1 cellular context compared by ENCODE assay signal in genomic region chr15:43105778-43106485, GRCh38.
TF ChIP-seq lines count a peak whose summit lies in the region.

Gene UBR1, minus strand, starts transcription at chr15:43106038. Its CDS starts 16 bp downstream, at chr15:43106022.

TF ChIP-seq in GM12878, 131 proteins besides CTCF, POLR2A, EP300 and RAD21 (continued from another document):
- TF ChIP-seq RELB (IDR thresholded peaks at IDR 0.05; ENCODE audit: low read depth) = peak; percentile 77; the same call in 1 of the 2 replicates
- peak in 1 of 2 experiments; percentile 99; a peak in 2 of 4 replicates for TF ChIP-seq ETV6 (conservative IDR thresholded peaks at IDR 0.05 in 1 of 2, IDR thresholded peaks at IDR 0.05 in 1 of 2; ENCODE audit: borderline replicate concordance in 1 of 2, low read depth in 1 of 2)
- no peak for TF ChIP-seq ZNF24 (IDR thresholded peaks at IDR 0.05)
- TF ChIP-seq KLF5 (IDR thresholded peaks at IDR 0.05; ENCODE audit: partially characterized antibody) = peak; percentile 72
- TF ChIP-seq RBBP5 (conservative IDR thresholded peaks at IDR 0.05) = no peak
- no peak for TF ChIP-seq STAT3 (IDR thresholded peaks at IDR 0.05; ENCODE audit: low read depth, low read length)
- no peak for TF ChIP-seq SUPT20H (IDR thresholded peaks at IDR 0.05; ENCODE audit: borderline replicate concordance, control insufficient read depth, low read depth, low read length)
- peak; percentile 96 for TF ChIP-seq YY1 (IDR thresholded peaks at IDR 0.05; ENCODE audit: low read depth, low read length)
- peak; percentile 62; the same call in 1 of the 2 replicates for TF ChIP-seq HDGF (IDR thresholded peaks at IDR 0.05)
- TF ChIP-seq ZBTB33 (IDR thresholded peaks at IDR 0.05) = no peak
- no peak for TF ChIP-seq EED (IDR thresholded peaks at IDR 0.05; ENCODE audit: low read depth)
- peak in 1 of 2 experiments; percentile 66; a peak in 2 of 3 replicates for TF ChIP-seq EGR1 (IDR thresholded peaks at IDR 0.05; ENCODE audit: borderline replicate concordance in 1 of 2, low read depth in 2 of 2, low read length in 2 of 2)
